Comparison of ENCODE assay signal across 1 cellular context in genomic region chr18:67525328-67526110, GRCh38.
A peak's percentile ranks its signal among the peaks of the same experiment; 100 is the strongest.
TF ChIP-seq lines count a peak whose summit lies in the region.

No MANE protein-coding gene starts in this region.

TF ChIP-seq in endothelial cell of umbilical vein, 7 proteins besides CTCF, POLR2A, EP300 and RAD21 (continued from another document):
- peak; percentile 76 for TF ChIP-seq JUN (IDR thresholded peaks at IDR 0.05; ENCODE audit: borderline replicate concordance, insufficient read depth, insufficient read length, low read depth)
